ENCODE assay signal across 27 cellular contexts in genomic region chr1:179748772-179749171, GRCh38. TPM values are rescaled to one million over a fixed set of nuclear protein-coding genes. Genes with fewer than 3 reads are reported as not detected.
"Had no signal": no experiment of that assay in that cellular context is flagged by ENCODE, and none has a peak within 500 bp of the region (broad histone marks: within the 10 kb centered on the region; RNA-seq: fewer than 3 reads in every experiment).

No MANE protein-coding gene starts in this region.

- H3K4me1 ChIP-seq: testis had no signal

- H3K4me3 ChIP-seq: stomach, suprapubic skin, testis, thoracic aorta, thyroid gland, tibial artery, tibial nerve, transverse colon, upper lobe of left lung, upper lobe of right lung, uterus, vagina had no signal

- H3K36me3 ChIP-seq: stomach, suprapubic skin, thoracic aorta, thyroid gland, tibial artery, tibial nerve, transverse colon, upper lobe of left lung, upper lobe of right lung, uterus, vagina had no signal

- H3K27ac ChIP-seq: stomach, suprapubic skin, testis, thoracic aorta, thyroid gland, tibial artery, tibial nerve, transverse colon, upper lobe of left lung, upper lobe of right lung, uterus, vagina had no signal

- H3K27me3 ChIP-seq: testis, thyroid gland, vagina had no signal

- H3K9me3 ChIP-seq: suprapubic skin, testis, thoracic aorta, thyroid gland, transverse colon, upper lobe of left lung, upper lobe of right lung, uterus, vagina had no signal

- DNase-seq: stimulated activated CD4-positive, alpha-beta T cell treated with anti-CD3 and anti-CD28 coated beads, Interleukin-2, amount 100 ng/mL, for 48 hours; stimulated activated CD4-positive, alpha-beta T cell treated with anti-CD3 and anti-CD28 coated beads, Interleukin-4, amount 100 ng/mL, for 1 hour; stimulated activated CD4-positive, alpha-beta T cell treated with anti-CD3 and anti-CD28 coated beads, Interleukin-4, amount 100 ng/mL, for 24 hours; stimulated activated CD4-positive, alpha-beta T cell treated with anti-CD3 and anti-CD28 coated beads, Interleukin-4, amount 100 ng/mL, for 4 hours; stimulated activated CD8-positive, alpha-beta memory T cell treated with anti-CD3 and anti-CD28 coated beads, Interleukin-4, amount 100 ng/mL, for 48 hours; stimulated activated naive B cell treated with anti-CD40 and anti-IgM and Interleukin-4, amounts not matched to agents 10 μg/mL and 1 μg/mL and 100 μg/mL, for 72 hours; stimulated activated naive CD4-positive, alpha-beta T cell; stimulated activated naive CD4-positive, alpha-beta T cell treated with Interleukin-2 at 50 U/mL for 16 hours; stimulated activated naive CD8-positive, alpha-beta T cell treated with anti-CD3 and anti-CD28 coated beads, Interleukin-15, amount 100 ng/mL, for 72 hours; stimulated activated naive CD8-positive, alpha-beta T cell treated with anti-CD3 and anti-CD28 coated beads, Interleukin-15, Interleukin-2, amounts not matched to agents 100 U/mL and 50 U/mL, for 24 hours; stomach; substantia nigra; testis; thyroid gland; tibial artery; transverse colon; trophoblast cell; upper lobe of left lung; upper lobe of right lung; uterus had no signal

- ATAC-seq: stimulated activated effector memory CD8-positive, alpha-beta T cell treated with anti-CD3 and anti-CD28 coated beads, Interleukin-12 subunit alpha, Interleukin-12 subunit beta, amount 100 ng/mL, for 72 hours; stimulated activated memory B cell treated with anti-CD40 and anti-IgM and Interleukin-4, amounts not matched to agents 10 μg/mL and 1 μg/mL and 100 μg/mL, for 72 hours; stimulated activated naive B cell treated with anti-CD40 and anti-IgM and Interleukin-4, amounts not matched to agents 10 μg/mL and 1 μg/mL and 100 μg/mL, for 72 hours; stimulated activated naive CD8-positive, alpha-beta T cell treated with anti-CD3 and anti-CD28 coated beads, Interleukin-15, amount 100 ng/mL, for 72 hours; stimulated activated naive CD8-positive, alpha-beta T cell treated with anti-CD3 and anti-CD28 coated beads, Interleukin-15, Interleukin-2, amounts not matched to agents 100 U/mL and 50 U/mL, for 24 hours; upper lobe of right lung had no signal

RNA-seq across cellular contexts. Expression of gene FAM163A, which starts 5.7 kb away (rescaled TPM):
- total RNA-seq: subcutaneous adipose tissue, thoracic aorta, upper lobe of right lung had no signal
